In genomic region chr19:29962777-29963176, GRCh38 we compare ENCODE assay signal across 20 cellular contexts. TPM values are rescaled to one million over a fixed set of nuclear protein-coding genes. Genes with fewer than 3 reads are reported as not detected.
A peak's percentile ranks its signal among the peaks of the same experiment; 100 is the strongest.
DNase-seq lines count a peak whose midpoint lies in the region; ATAC-seq, FAIRE-seq and TF ChIP-seq lines count a peak whose summit lies in the region.
"Had no signal": no experiment of that assay in that cellular context is flagged by ENCODE, and none has a peak within 500 bp of the region (broad histone marks: within the 10 kb centered on the region; RNA-seq: fewer than 3 reads in every experiment).

No MANE protein-coding gene starts in this region.

- no peak for TF ChIP-seq CTCF in activated CD8-positive, alpha-beta T cell treated with anti-CD3 and anti-CD28 coated beads for 36 hours (IDR thresholded peaks at IDR 0.05)
- TF ChIP-seq CTCF in progenitor cell of endocrine pancreas (IDR thresholded peaks at IDR 0.05; ENCODE audit: unreplicated experiment) = no peak

- no peak for DNase-seq in activated CD8-positive, alpha-beta T cell treated with anti-CD3 and anti-CD28 coated beads for 36 hours
- no peak for DNase-seq in activated CD8-positive, alpha-beta T cell treated with anti-CD3 and anti-CD28 coated beads, Interleukin-2, amount 10 ng/mL, durations not matched to agents 7 days and 5 days
- no peak for DNase-seq in H54 (ENCODE audit: insufficient read length, low spot score)
- no peak for DNase-seq in activated naive CD8-positive, alpha-beta T cell treated with anti-CD3 and anti-CD28 coated beads for 36 hours
- DNase-seq in progenitor cell of endocrine pancreas (ENCODE audit: low spot score, unreplicated experiment) = no peak
- DNase-seq in HuH-7 (ENCODE audit: low spot score) = no peak
- no peak for DNase-seq in midbrain (lab: John Stamatoyannopoulos, UW)
- DNase-seq: activated CD8-positive, alpha-beta memory T cell treated with anti-CD3 and anti-CD28 coated beads, Interleukin-2, amount 50 U/mL, for 48 hours; COR-L47; DMS79; dorsolateral prefrontal cortex; heart left ventricle; mammary epithelial cell; NCI-H1092 treated with DMSO at 0.1 percent for 48 hours; NCI-H2029; NCI-H2227 treated with DMSO at 0.1 percent for 48 hours; substantia nigra; upper lobe of left lung had no signal

- peak overlapping the region; percentile 60 for H3K27ac Mint-ChIP-seq in activated CD8-positive, alpha-beta T cell treated with anti-CD3 and anti-CD28 coated beads for 36 hours
- H3K27ac Mint-ChIP-seq in activated CD8-positive, alpha-beta T cell treated with anti-CD3 and anti-CD28 coated beads, Interleukin-2, amount 10 ng/mL, durations not matched to agents 7 days and 5 days = no peak overlapping the region
- H3K27ac Mint-ChIP-seq in activated naive CD8-positive, alpha-beta T cell treated with anti-CD3 and anti-CD28 coated beads for 36 hours = no peak overlapping the region
- H3K27ac Mint-ChIP-seq in progenitor cell of endocrine pancreas = peak overlapping the region; percentile 9

- peak overlapping the region; percentile 23 for H3K4me3 Mint-ChIP-seq in activated CD8-positive, alpha-beta T cell treated with anti-CD3 and anti-CD28 coated beads for 36 hours
- no peak overlapping the region for H3K4me3 Mint-ChIP-seq in activated CD8-positive, alpha-beta T cell treated with anti-CD3 and anti-CD28 coated beads, Interleukin-2, amount 10 ng/mL, durations not matched to agents 7 days and 5 days
- H3K4me3 Mint-ChIP-seq in activated naive CD8-positive, alpha-beta T cell treated with anti-CD3 and anti-CD28 coated beads for 36 hours = peak overlapping the region; percentile 20
- H3K4me3 Mint-ChIP-seq in progenitor cell of endocrine pancreas (ENCODE audit: low read depth) = no peak overlapping the region

- CTCF ChIA-PET in activated CD8-positive, alpha-beta T cell treated with anti-CD3 and anti-CD28 coated beads for 36 hours (lab: Charles Lee) = interaction anchor here (1.4 to 2.1 kb wide), 2 partner anchors 15 to 246 kb away, joined by 3 to 6 read pairs; no protein-coding TSS in a partner anchor
- CTCF ChIA-PET in activated CD8-positive, alpha-beta T cell treated with anti-CD3 and anti-CD28 coated beads, Interleukin-2, amount 10 ng/mL, durations not matched to agents 7 days and 5 days (lab: Charles Lee) = no interaction called here

- peaks cover 12% of the 10 kb centered on the region for H3K36me3 Mint-ChIP-seq in activated CD8-positive, alpha-beta T cell treated with anti-CD3 and anti-CD28 coated beads for 36 hours (ENCODE audit: low read depth)
- peaks cover 18% of the 10 kb centered on the region for H3K36me3 Mint-ChIP-seq in activated CD8-positive, alpha-beta T cell treated with anti-CD3 and anti-CD28 coated beads, Interleukin-2, amount 10 ng/mL, durations not matched to agents 7 days and 5 days (ENCODE audit: low read depth)
- H3K36me3 Mint-ChIP-seq in activated naive CD8-positive, alpha-beta T cell treated with anti-CD3 and anti-CD28 coated beads for 36 hours = peaks cover 15% of the 10 kb centered on the region
- H3K36me3 Mint-ChIP-seq in progenitor cell of endocrine pancreas (ENCODE audit: insufficient read depth) = peaks cover 4% of the 10 kb centered on the region

- peak; percentile 70 for FAIRE-seq in H54 (lab: Jason Lieb, UNC)
- FAIRE-seq: HepG2 had no signal

- H3K4me1 Mint-ChIP-seq in activated CD8-positive, alpha-beta T cell treated with anti-CD3 and anti-CD28 coated beads for 36 hours (ENCODE audit: low read depth) = peaks cover 74% of the 10 kb centered on the region
- H3K4me1 Mint-ChIP-seq in activated CD8-positive, alpha-beta T cell treated with anti-CD3 and anti-CD28 coated beads, Interleukin-2, amount 10 ng/mL, durations not matched to agents 7 days and 5 days (ENCODE audit: low read depth) = peaks cover 42% of the 10 kb centered on the region
- H3K4me1 Mint-ChIP-seq in activated naive CD8-positive, alpha-beta T cell treated with anti-CD3 and anti-CD28 coated beads for 36 hours = peaks cover 70% of the 10 kb centered on the region
- H3K4me1 Mint-ChIP-seq in progenitor cell of endocrine pancreas (ENCODE audit: low read depth) = peaks cover 22% of the 10 kb centered on the region

- peak; percentile 71 for ATAC-seq in activated CD8-positive, alpha-beta T cell treated with anti-CD3 and anti-CD28 coated beads for 36 hours
- no peak for ATAC-seq in activated CD8-positive, alpha-beta T cell treated with anti-CD3 and anti-CD28 coated beads, Interleukin-2, amount 10 ng/mL, durations not matched to agents 7 days and 5 days
- no peak for ATAC-seq in GM18861 (IDR thresholded peaks at IDR 0.05; ENCODE audit: unreplicated experiment)
- ATAC-seq: heart left ventricle, HepG2 had no signal

- TF ChIP-seq POLR2A in H54 (IDR thresholded peaks at IDR 0.05; ENCODE audit: low read depth, low read length) = no peak

- POLR2A ChIA-PET in activated CD8-positive, alpha-beta T cell treated with anti-CD3 and anti-CD28 coated beads for 36 hours (lab: Charles Lee) = no interaction called here
- POLR2A ChIA-PET in activated CD8-positive, alpha-beta T cell treated with anti-CD3 and anti-CD28 coated beads, Interleukin-2, amount 10 ng/mL, durations not matched to agents 7 days and 5 days (lab: Charles Lee) = no interaction called here

- intact Hi-C loops in activated CD8-positive, alpha-beta T cell treated with anti-CD3 and anti-CD28 coated beads for 36 hours (cut with micrococcal nuclease) = no loop called here

- H3K9me3 Mint-ChIP-seq in activated CD8-positive, alpha-beta T cell treated with anti-CD3 and anti-CD28 coated beads for 36 hours = peaks cover 2% of the 10 kb centered on the region
- no peaks in the 10 kb centered on the region for H3K9me3 Mint-ChIP-seq in activated CD8-positive, alpha-beta T cell treated with anti-CD3 and anti-CD28 coated beads, Interleukin-2, amount 10 ng/mL, durations not matched to agents 7 days and 5 days (ENCODE audit: insufficient read depth)
- no peaks in the 10 kb centered on the region for H3K9me3 Mint-ChIP-seq in activated naive CD8-positive, alpha-beta T cell treated with anti-CD3 and anti-CD28 coated beads for 36 hours
- H3K9me3 Mint-ChIP-seq in progenitor cell of endocrine pancreas (ENCODE audit: low read depth) = no peaks in the 10 kb centered on the region

- H3K27me3 Mint-ChIP-seq in activated CD8-positive, alpha-beta T cell treated with anti-CD3 and anti-CD28 coated beads for 36 hours = no peaks in the 10 kb centered on the region
- no peaks in the 10 kb centered on the region for H3K27me3 Mint-ChIP-seq in activated CD8-positive, alpha-beta T cell treated with anti-CD3 and anti-CD28 coated beads, Interleukin-2, amount 10 ng/mL, durations not matched to agents 7 days and 5 days (ENCODE audit: low read depth)
- H3K27me3 Mint-ChIP-seq in activated naive CD8-positive, alpha-beta T cell treated with anti-CD3 and anti-CD28 coated beads for 36 hours = no peaks in the 10 kb centered on the region
- H3K27me3 Mint-ChIP-seq in progenitor cell of endocrine pancreas = no peaks in the 10 kb centered on the region

RNA-seq across cellular contexts. Expression of gene URI1, which starts 20.7 kb away (rescaled TPM):
- total RNA-seq in activated CD8-positive, alpha-beta T cell treated with anti-CD3 and anti-CD28 coated beads for 36 hours = 10 to 100 TPM; 65.5 to 71.1 TPM
- total RNA-seq in activated CD8-positive, alpha-beta T cell treated with anti-CD3 and anti-CD28 coated beads, Interleukin-2, amount 10 ng/mL, durations not matched to agents 7 days and 5 days = 10 to 100 TPM; 48.1 to 54.3 TPM
- total RNA-seq in activated naive CD8-positive, alpha-beta T cell treated with anti-CD3 and anti-CD28 coated beads for 36 hours = 10 to 100 TPM; 69.7 to 75.4 TPM
- total RNA-seq in progenitor cell of endocrine pancreas = 56.3 and 58.4 TPM in 2 replicates

Comparison
In these comparisons a context has a peak if more than half of its experiments do, and no peak if none do; other contexts are left out.
1. H3K27ac Mint-ChIP-seq: peak in activated CD8-positive, alpha-beta T cell treated with anti-CD3 and anti-CD28 coated beads for 36 hours (single experiment) and progenitor cell of endocrine pancreas (single experiment); none in activated CD8-positive, alpha-beta T cell treated with anti-CD3 and anti-CD28 coated beads, Interleukin-2, amount 10 ng/mL, durations not matched to agents 7 days and 5 days (single experiment) and activated naive CD8-positive, alpha-beta T cell treated with anti-CD3 and anti-CD28 coated beads for 36 hours (single experiment).
2. H3K4me3 Mint-ChIP-seq: peak in activated CD8-positive, alpha-beta T cell treated with anti-CD3 and anti-CD28 coated beads for 36 hours (single experiment) and activated naive CD8-positive, alpha-beta T cell treated with anti-CD3 and anti-CD28 coated beads for 36 hours (single experiment); none in activated CD8-positive, alpha-beta T cell treated with anti-CD3 and anti-CD28 coated beads, Interleukin-2, amount 10 ng/mL, durations not matched to agents 7 days and 5 days (single experiment) and progenitor cell of endocrine pancreas (single experiment).